In genomic region chr2:240510513-240511210, GRCh38 we compare ENCODE assay signal across 2 cellular contexts.
TF ChIP-seq lines count a peak whose summit lies in the region.

No MANE protein-coding gene starts in this region.

TF ChIP-seq in SK-N-SH, 30 proteins besides CTCF, POLR2A, EP300 and RAD21:
- TF ChIP-seq, protein P1, sequence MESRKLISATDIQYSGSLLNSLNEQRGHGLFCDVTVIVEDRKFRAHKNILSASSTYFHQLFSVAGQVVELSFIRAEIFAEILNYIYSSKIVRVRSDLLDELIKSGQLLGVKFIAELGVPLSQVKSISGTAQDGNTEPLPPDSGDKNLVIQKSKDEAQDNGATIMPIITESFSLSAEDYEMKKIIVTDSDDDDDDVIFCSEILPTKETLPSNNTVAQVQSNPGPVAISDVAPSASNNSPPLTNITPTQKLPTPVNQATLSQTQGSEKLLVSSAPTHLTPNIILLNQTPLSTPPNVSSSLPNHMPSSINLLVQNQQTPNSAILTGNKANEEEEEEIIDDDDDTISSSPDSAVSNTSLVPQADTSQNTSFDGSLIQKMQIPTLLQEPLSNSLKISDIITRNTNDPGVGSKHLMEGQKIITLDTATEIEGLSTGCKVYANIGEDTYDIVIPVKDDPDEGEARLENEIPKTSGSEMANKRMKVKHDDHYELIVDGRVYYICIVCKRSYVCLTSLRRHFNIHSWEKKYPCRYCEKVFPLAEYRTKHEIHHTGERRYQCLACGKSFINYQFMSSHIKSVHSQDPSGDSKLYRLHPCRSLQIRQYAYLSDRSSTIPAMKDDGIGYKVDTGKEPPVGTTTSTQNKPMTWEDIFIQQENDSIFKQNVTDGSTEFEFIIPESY (IDR thresholded peaks at IDR 0.05; ENCODE audit: borderline replicate concordance, low read depth), result no peak
- TF ChIP-seq FOXJ3 (CRISPR knock-in tag; IDR thresholded peaks at IDR 0.05) (no peak), RCOR1 (IDR thresholded peaks at IDR 0.05; ENCODE audit: low read length) (no peak)

TF ChIP-seq in SK-N-SH treated with all-trans-retinoic acid at 6 μM for 48 hours, 23 proteins besides CTCF, POLR2A, EP300 and RAD21 (continued from another document):
- TF ChIP-seq, protein P2, sequence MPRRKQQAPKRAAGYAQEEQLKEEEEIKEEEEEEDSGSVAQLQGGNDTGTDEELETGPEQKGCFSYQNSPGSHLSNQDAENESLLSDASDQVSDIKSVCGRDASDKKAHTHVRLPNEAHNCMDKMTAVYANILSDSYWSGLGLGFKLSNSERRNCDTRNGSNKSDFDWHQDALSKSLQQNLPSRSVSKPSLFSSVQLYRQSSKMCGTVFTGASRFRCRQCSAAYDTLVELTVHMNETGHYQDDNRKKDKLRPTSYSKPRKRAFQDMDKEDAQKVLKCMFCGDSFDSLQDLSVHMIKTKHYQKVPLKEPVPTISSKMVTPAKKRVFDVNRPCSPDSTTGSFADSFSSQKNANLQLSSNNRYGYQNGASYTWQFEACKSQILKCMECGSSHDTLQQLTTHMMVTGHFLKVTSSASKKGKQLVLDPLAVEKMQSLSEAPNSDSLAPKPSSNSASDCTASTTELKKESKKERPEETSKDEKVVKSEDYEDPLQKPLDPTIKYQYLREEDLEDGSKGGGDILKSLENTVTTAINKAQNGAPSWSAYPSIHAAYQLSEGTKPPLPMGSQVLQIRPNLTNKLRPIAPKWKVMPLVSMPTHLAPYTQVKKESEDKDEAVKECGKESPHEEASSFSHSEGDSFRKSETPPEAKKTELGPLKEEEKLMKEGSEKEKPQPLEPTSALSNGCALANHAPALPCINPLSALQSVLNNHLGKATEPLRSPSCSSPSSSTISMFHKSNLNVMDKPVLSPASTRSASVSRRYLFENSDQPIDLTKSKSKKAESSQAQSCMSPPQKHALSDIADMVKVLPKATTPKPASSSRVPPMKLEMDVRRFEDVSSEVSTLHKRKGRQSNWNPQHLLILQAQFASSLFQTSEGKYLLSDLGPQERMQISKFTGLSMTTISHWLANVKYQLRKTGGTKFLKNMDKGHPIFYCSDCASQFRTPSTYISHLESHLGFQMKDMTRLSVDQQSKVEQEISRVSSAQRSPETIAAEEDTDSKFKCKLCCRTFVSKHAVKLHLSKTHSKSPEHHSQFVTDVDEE (CRISPR knock-in tag; IDR thresholded peaks at IDR 0.05), result no peak
- TF ChIP-seq ZNF565 (CRISPR knock-in tag; conservative IDR thresholded peaks at IDR 0.05; ENCODE audit: low read depth) (no peak), TOX (CRISPR knock-in tag; IDR thresholded peaks at IDR 0.05; ENCODE audit: borderline replicate concordance) (no peak), POU6F1 (CRISPR knock-in tag; IDR thresholded peaks at IDR 0.05; ENCODE audit: borderline replicate concordance, low read depth) (no peak), ZNF8 (CRISPR knock-in tag; IDR thresholded peaks at IDR 0.05) (no peak)
- TF ChIP-seq, protein P3, sequence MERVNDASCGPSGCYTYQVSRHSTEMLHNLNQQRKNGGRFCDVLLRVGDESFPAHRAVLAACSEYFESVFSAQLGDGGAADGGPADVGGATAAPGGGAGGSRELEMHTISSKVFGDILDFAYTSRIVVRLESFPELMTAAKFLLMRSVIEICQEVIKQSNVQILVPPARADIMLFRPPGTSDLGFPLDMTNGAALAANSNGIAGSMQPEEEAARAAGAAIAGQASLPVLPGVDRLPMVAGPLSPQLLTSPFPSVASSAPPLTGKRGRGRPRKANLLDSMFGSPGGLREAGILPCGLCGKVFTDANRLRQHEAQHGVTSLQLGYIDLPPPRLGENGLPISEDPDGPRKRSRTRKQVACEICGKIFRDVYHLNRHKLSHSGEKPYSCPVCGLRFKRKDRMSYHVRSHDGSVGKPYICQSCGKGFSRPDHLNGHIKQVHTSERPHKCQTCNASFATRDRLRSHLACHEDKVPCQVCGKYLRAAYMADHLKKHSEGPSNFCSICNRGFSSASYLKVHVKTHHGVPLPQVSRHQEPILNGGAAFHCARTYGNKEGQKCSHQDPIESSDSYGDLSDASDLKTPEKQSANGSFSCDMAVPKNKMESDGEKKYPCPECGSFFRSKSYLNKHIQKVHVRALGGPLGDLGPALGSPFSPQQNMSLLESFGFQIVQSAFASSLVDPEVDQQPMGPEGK (CRISPR knock-in tag; IDR thresholded peaks at IDR 0.05; ENCODE audit: borderline replicate concordance), result no peak
